1 cellular context compared by ENCODE assay signal in genomic region chr1:93345633-93346471, GRCh38.
TF ChIP-seq lines count a peak whose summit lies in the region.

DR1 (plus strand) TSS chr1:93345907; CDS start chr1:93346646, 739 bp downstream.

TF ChIP-seq in HepG2, 621 proteins besides CTCF, POLR2A, EP300 and RAD21 (continued from another document and continues in another):
- TF ChIP-seq ZNF281 (CRISPR knock-in tag; IDR thresholded peaks at IDR 0.05; ENCODE audit: borderline replicate concordance) (peak; percentile 100), YEATS2 (CRISPR knock-in tag; IDR thresholded peaks at IDR 0.05; ENCODE audit: borderline replicate concordance) (peak; percentile 95), HNRNPH1 (optimal IDR thresholded peaks at IDR 0.05; ENCODE audit: low read depth, low read length) (peak; percentile 90), ZBTB8A (CRISPR knock-in tag; IDR thresholded peaks at IDR 0.05; ENCODE audit: borderline replicate concordance, low read depth) (peak; percentile 64; the same call in 1 of the 2 replicates), ZNF737 (CRISPR knock-in tag; IDR thresholded peaks at IDR 0.05; ENCODE audit: borderline replicate concordance) (no peak), AFF4 (CRISPR knock-in tag; IDR thresholded peaks at IDR 0.05) (peak; percentile 70; the same call in 1 of the 2 replicates), NR2F6 (IDR thresholded peaks at IDR 0.05) (peak; percentile 14; the same call in 1 of the 2 replicates), NR2F6 (CRISPR knock-in tag; IDR thresholded peaks at IDR 0.05) (peak; percentile 61; the same call in 1 of the 2 replicates), ZNF543 (CRISPR knock-in tag; IDR thresholded peaks at IDR 0.05) (peak; percentile 82; the same call in 1 of the 2 replicates), GMEB2 (CRISPR knock-in tag; IDR thresholded peaks at IDR 0.05; ENCODE audit: low read depth) (peak; percentile 55; the same call in 1 of the 2 replicates), ZNF615 (CRISPR knock-in tag; IDR thresholded peaks at IDR 0.05; ENCODE audit: borderline replicate concordance) (no peak), DRAP1 (CRISPR knock-in tag; IDR thresholded peaks at IDR 0.05) (peak; percentile 84), KLF9 (CRISPR knock-in tag; IDR thresholded peaks at IDR 0.05; ENCODE audit: low read depth) (no peak; the same call in 1 of the 2 replicates), FOXA3 (CRISPR knock-in tag; IDR thresholded peaks at IDR 0.05) (peak; percentile 72), PCBP1 (IDR thresholded peaks at IDR 0.05; ENCODE audit: borderline replicate concordance, low read depth, low read length) (peak; percentile 77), ZNF234 (CRISPR knock-in tag; conservative IDR thresholded peaks at IDR 0.05) (no peak), ZNF362 (CRISPR knock-in tag; IDR thresholded peaks at IDR 0.05; ENCODE audit: borderline replicate concordance) (peak; percentile 69; the same call in 1 of the 2 replicates), ZNF563 (CRISPR knock-in tag; IDR thresholded peaks at IDR 0.05) (peak; percentile 47; the same call in 1 of the 2 replicates), NRL (CRISPR knock-in tag; IDR thresholded peaks at IDR 0.05; ENCODE audit: borderline replicate concordance) (peak; percentile 91), HNF1B (CRISPR knock-in tag; IDR thresholded peaks at IDR 0.05) (peak; percentile 93), ZNF639 (CRISPR knock-in tag; conservative IDR thresholded peaks at IDR 0.05) (peak; percentile 98), FOXK2 (IDR thresholded peaks at IDR 0.05) (no peak), ZNF776 (CRISPR knock-in tag; IDR thresholded peaks at IDR 0.05) (peak; percentile 98; the same call in 1 of the 2 replicates), REXO4 (CRISPR knock-in tag; IDR thresholded peaks at IDR 0.05; ENCODE audit: borderline replicate concordance) (0 out of 2 replicates have a peak, but pooled peaks have one; percentile 36), MXD4 (CRISPR knock-in tag; IDR thresholded peaks at IDR 0.05) (peak; percentile 84), SP1 (IDR thresholded peaks at IDR 0.05) (no peak), SP1 (CRISPR knock-in tag; IDR thresholded peaks at IDR 0.05) (0 out of 2 replicates have a peak, but pooled peaks have one; percentile 31), JUN (CRISPR knock-in tag; IDR thresholded peaks at IDR 0.05) (no peak; the same call in 1 of the 2 replicates), CC2D1A (CRISPR knock-in tag; IDR thresholded peaks at IDR 0.05) (no peak), KMT2B (CRISPR knock-in tag; IDR thresholded peaks at IDR 0.05) (peak; percentile 98), TEAD3 (CRISPR knock-in tag; optimal IDR thresholded peaks at IDR 0.05; ENCODE audit: borderline replicate concordance) (peak; percentile 88), ZBTB49 (CRISPR knock-in tag; IDR thresholded peaks at IDR 0.05; ENCODE audit: borderline replicate concordance) (peak; percentile 87; the same call in 1 of the 2 replicates), KDM5B (CRISPR knock-in tag; IDR thresholded peaks at IDR 0.05; ENCODE audit: borderline replicate concordance) (peak; percentile 96), ARID4A (CRISPR knock-in tag; IDR thresholded peaks at IDR 0.05; ENCODE audit: borderline replicate concordance) (peak; percentile 93), BCL6 (CRISPR knock-in tag; IDR thresholded peaks at IDR 0.05) (peak; percentile 76), ZNF260 (CRISPR knock-in tag; IDR thresholded peaks at IDR 0.05; ENCODE audit: borderline replicate concordance, low read depth) (no peak), DMAP1 (CRISPR knock-in tag; IDR thresholded peaks at IDR 0.05) (peak; percentile 99)
